Comparison of ENCODE assay signal across 8 cellular contexts in the genomic region with DNA sequence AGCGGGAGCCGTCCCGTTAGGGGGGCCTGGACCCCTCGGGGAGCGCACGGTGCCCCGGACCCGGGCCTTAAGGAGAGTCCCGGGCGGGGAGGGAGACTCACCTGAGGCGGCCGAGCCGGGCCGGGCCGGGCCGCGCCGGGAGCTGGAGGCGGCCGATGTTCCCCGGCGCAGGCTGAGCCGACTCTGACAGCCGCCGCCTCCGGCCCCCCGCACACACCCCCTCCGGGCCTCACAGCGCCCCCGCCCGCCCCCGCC.
DNase-seq lines count a peak whose midpoint lies in the region; TF ChIP-seq lines count a peak whose summit lies in the region.

A gene (minus strand): TSS at position 188 of the 255 bp plus-strand sequence. CDS start 1,656 bp downstream, outside the sequence.

- H4K20me1 ChIP-seq in KMS-11 (ENCODE audit: insufficient read depth), result no peaks in the 10 kb centered on the region

- H3K4me3 ChIP-seq in KMS-11 (IDR thresholded peaks at IDR 0.05; ENCODE audit: insufficient read depth, low read depth, low read length), result no peak within 1 kb of the TSS
- peak within 1 kb of the TSS; percentile 52 to 60 for H3K4me3 ChIP-seq in duodenal mucosa (ENCODE audit: low read depth in 1 of 2, low read length in 2 of 2)
- peak within 1 kb of the TSS; percentile 21 to 66 for H3K4me3 ChIP-seq in muscle layer of duodenum (ENCODE audit: low read depth in 1 of 2, low read length in 2 of 2)

- H3K9me3 ChIP-seq in duodenal mucosa (ENCODE audit: control insufficient read depth in 1 of 2, low read length in 2 of 2), result no peaks in the 10 kb centered on the region
- H3K9me3 ChIP-seq in muscle layer of duodenum (ENCODE audit: control insufficient read depth in 1 of 2, low read length in 2 of 2), result no peaks in the 10 kb centered on the region

- H3K4me2 ChIP-seq in KMS-11, result peak within 1 kb of the TSS; percentile 88

- H3K9ac ChIP-seq in KMS-11, result no peak within 1 kb of the TSS
- H3K9ac ChIP-seq in duodenal mucosa (ENCODE audit: low read depth in 1 of 2, low read length in 2 of 2), result peak within 1 kb of the TSS; percentile 58 to 64

- no peaks in the 10 kb centered on the region for H3K36me3 ChIP-seq in KMS-11 (ENCODE audit: insufficient read depth)
- no peaks in the 10 kb centered on the region for H3K36me3 ChIP-seq in duodenal mucosa (ENCODE audit: control insufficient read depth in 1 of 2, insufficient read depth in 2 of 2, low read length in 2 of 2)
- H3K36me3 ChIP-seq in muscle layer of duodenum (ENCODE audit: control insufficient read depth in 1 of 2, insufficient read depth in 2 of 2, low read length in 2 of 2), result no peaks in the 10 kb centered on the region

- no peak for DNase-seq in T-helper 9 cell
- DNase-seq in Ammon's horn (ENCODE audit: low spot score), result no peak
- no peak for DNase-seq in NCI-H345 treated with DMSO at 0.1 percent for 48 hours (lab: John Stamatoyannopoulos, UW; ENCODE audit: unreplicated experiment)
- DNase-seq in stimulated activated CD4-positive, alpha-beta T cell treated with anti-CD3 and anti-CD28 coated beads, Interleukin-4, amount 100 ng/mL, for 1 hour, result no peak

- TF ChIP-seq CTCF in 22Rv1 (IDR thresholded peaks at IDR 0.05) (no peak), KMS-11 (conservative IDR thresholded peaks at IDR 0.05; ENCODE audit: low read depth, low read length) (no peak)

- peak within 1 kb of the TSS; percentile 64 for H2AFZ ChIP-seq in KMS-11 (ENCODE audit: low read depth)

- H3K27me3 ChIP-seq in KMS-11 (ENCODE audit: insufficient read depth, low read depth), result peaks cover 57% of the 10 kb centered on the region
- peaks cover 8 to 11% of the 10 kb centered on the region in 2 donors for H3K27me3 ChIP-seq in duodenal mucosa (ENCODE audit: control insufficient read depth in 1 of 2, insufficient read depth in 2 of 2, low read length in 2 of 2)
- peaks cover 6% of the 10 kb centered on the region for H3K27me3 ChIP-seq in muscle layer of duodenum (ENCODE audit: low read depth, low read length)

- no peaks in the 10 kb centered on the region for H3K79me2 ChIP-seq in KMS-11 (ENCODE audit: insufficient read depth, low read depth)

- H3K4me1 ChIP-seq in KMS-11 (ENCODE audit: low read depth, poor library complexity, severe bottlenecking) (peaks cover 10% of the 10 kb centered on the region), duodenal mucosa (ENCODE audit: control insufficient read depth in 1 of 2, insufficient read depth in 2 of 2, low read length in 2 of 2) (peaks cover 11 to 29% of the 10 kb centered on the region in 2 donors), muscle layer of duodenum (ENCODE audit: control insufficient read depth in 1 of 2, insufficient read depth in 2 of 2, low read length in 2 of 2) (peaks cover 2 to 28% of the 10 kb centered on the region in 2 donors)

- H3K27ac ChIP-seq in 22Rv1 (peak within 1 kb of the TSS; percentile 48), KMS-11 (no peak within 1 kb of the TSS), duodenal mucosa (ENCODE audit: low read depth, low read length) (peak within 1 kb of the TSS; percentile 47), muscle layer of duodenum (ENCODE audit: low read length) (no peak within 1 kb of the TSS)

Comparison
In these comparisons a context has a peak if more than half of its experiments do, and no peak if none do; other contexts are left out.
1. H3K27ac ChIP-seq: peak in 22Rv1 (single experiment) and duodenal mucosa (single experiment); none in KMS-11 (single experiment) and muscle layer of duodenum (single experiment).